Comparison of ENCODE assay signal across 17 cellular contexts in genomic region chr5:10994088-10994986, GRCh38.
"Had no signal": no experiment of that assay in that cellular context is flagged by ENCODE, and none has a peak within 500 bp of the region (broad histone marks: within the 10 kb centered on the region; RNA-seq: fewer than 3 reads in every experiment).

No MANE protein-coding gene starts in this region.

- H3K4me1 ChIP-seq: foreskin keratinocyte, sigmoid colon, upper lobe of left lung had no signal

- DNase-seq: activated CD4-positive, alpha-beta memory T cell treated with anti-CD3 and anti-CD28 coated beads for 36 hours; activated CD4-positive, alpha-beta T cell treated with anti-CD3 and anti-CD28 coated beads for 4 hours; activated CD4-positive, CD25-positive, alpha-beta regulatory T cell; activated effector memory CD4-positive, alpha-beta T cell treated with anti-CD3 and anti-CD28 coated beads, Interleukin-2, amount 50 U/mL, for 16 hours; activated naive CD4-positive, alpha-beta T cell treated with anti-CD3 and anti-CD28 coated beads, Interleukin-2, amount 10 ng/mL, durations not matched to agents 7 days and 5 days; activated naive CD8-positive, alpha-beta T cell treated with anti-CD3 and anti-CD28 coated beads, Interleukin-2, amount 50 U/mL, for 24 hours; effector CD4-positive, alpha-beta T cell; foreskin keratinocyte; left colon; nucleus accumbens; sigmoid colon; stimulated activated CD4-positive, alpha-beta T cell treated with anti-CD3 and anti-CD28 coated beads, Interleukin-15, amount 100 ng/mL, for 24 hours; stimulated activated naive B cell treated with anti-CD40 and anti-IgM and Interleukin-4, amounts not matched to agents 10 μg/mL and 1 μg/mL and 100 μg/mL, for 72 hours; T1000; upper lobe of left lung had no signal

- H3K9me3 ChIP-seq: sigmoid colon, thoracic aorta, upper lobe of left lung had no signal

- H3K4me3 ChIP-seq: sigmoid colon, smooth muscle cell, thoracic aorta, upper lobe of left lung had no signal

- H3K4me2 ChIP-seq: smooth muscle cell had no signal

- H3K27me3 ChIP-seq: foreskin keratinocyte, upper lobe of left lung had no signal

- H3K36me3 ChIP-seq: sigmoid colon, thoracic aorta, upper lobe of left lung had no signal

- H3K27ac ChIP-seq: foreskin keratinocyte, sigmoid colon, thoracic aorta, upper lobe of left lung had no signal
